ENCODE assay signal across 9 cellular contexts in the genomic region with DNA sequence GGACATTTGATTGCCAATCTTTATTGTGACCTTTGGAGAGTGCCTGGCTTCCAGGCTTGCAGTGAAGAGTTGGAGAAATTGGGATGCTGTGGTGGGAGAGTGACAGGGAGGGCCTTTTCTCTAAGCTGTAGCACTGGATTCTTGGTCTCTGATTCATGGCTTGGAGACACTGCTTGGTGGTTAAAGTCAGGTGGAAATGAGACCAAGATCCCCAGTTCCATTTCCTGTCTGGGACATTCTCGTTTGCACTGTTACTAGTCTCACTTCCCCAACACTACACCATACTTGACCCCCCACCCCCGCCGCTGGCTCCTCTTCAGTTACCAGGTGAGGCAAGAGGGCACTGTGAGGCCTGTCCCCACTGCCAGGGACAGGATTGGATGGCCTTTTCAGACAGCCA. TPM values are rescaled to one million over a fixed set of nuclear protein-coding genes. Genes with fewer than 3 reads are reported as not detected.
DNase-seq lines count a peak whose midpoint lies in the region; ATAC-seq and TF ChIP-seq lines count a peak whose summit lies in the region.
"Had no signal": no experiment of that assay in that cellular context is flagged by ENCODE, and none has a peak within 500 bp of the region (broad histone marks: within the 10 kb centered on the region; RNA-seq: fewer than 3 reads in every experiment).

No MANE protein-coding gene starts in this region.

- TF ChIP-seq CTCF in GM12864 (IDR thresholded peaks at IDR 0.05; ENCODE audit: low read depth, low read length, missing control alignments) (no peak), neural crest cell (conservative IDR thresholded peaks at IDR 0.05) (no peak)

- H3K4me1 Mint-ChIP-seq in activated naive CD8-positive, alpha-beta T cell treated with anti-CD3 and anti-CD28 coated beads, Interleukin-2, amount 10 ng/mL, durations not matched to agents 7 days and 5 days: peaks cover 49% of the 10 kb centered on the region
- H3K4me1 Mint-ChIP-seq in neural crest cell: peaks cover 31% of the 10 kb centered on the region

- POLR2A ChIA-PET in activated naive CD8-positive, alpha-beta T cell treated with anti-CD3 and anti-CD28 coated beads, Interleukin-2, amount 10 ng/mL, durations not matched to agents 7 days and 5 days (lab: Charles Lee): interaction anchor here (0.8 to 4.8 kb wide), 2 partner anchors 13 to 26 kb away, joined by 4 to 113 read pairs; partner anchors contain the start of gene RPS16

- peaks cover 42% of the 10 kb centered on the region for H3K36me3 Mint-ChIP-seq in activated naive CD8-positive, alpha-beta T cell treated with anti-CD3 and anti-CD28 coated beads, Interleukin-2, amount 10 ng/mL, durations not matched to agents 7 days and 5 days
- peaks cover 15% of the 10 kb centered on the region for H3K36me3 Mint-ChIP-seq in neural crest cell (ENCODE audit: low read depth)

- H3K4me3 ChIP-seq in GM12864 (ENCODE audit: low read depth, low read length): peak overlapping the region; percentile 94
- H3K4me3 ChIP-seq: mucosa of descending colon had no signal

- H3K27ac Mint-ChIP-seq in activated naive CD8-positive, alpha-beta T cell treated with anti-CD3 and anti-CD28 coated beads, Interleukin-2, amount 10 ng/mL, durations not matched to agents 7 days and 5 days: peak overlapping the region; percentile 86
- H3K27ac Mint-ChIP-seq in neural crest cell (ENCODE audit: unreplicated experiment): no peak overlapping the region

- H3K9me3 Mint-ChIP-seq in activated naive CD8-positive, alpha-beta T cell treated with anti-CD3 and anti-CD28 coated beads, Interleukin-2, amount 10 ng/mL, durations not matched to agents 7 days and 5 days: no peaks in the 10 kb centered on the region
- H3K9me3 Mint-ChIP-seq in neural crest cell: no peaks in the 10 kb centered on the region

- H3K4me3 Mint-ChIP-seq in activated naive CD8-positive, alpha-beta T cell treated with anti-CD3 and anti-CD28 coated beads, Interleukin-2, amount 10 ng/mL, durations not matched to agents 7 days and 5 days: peak overlapping the region; percentile 91
- peak overlapping the region; percentile 80 for H3K4me3 Mint-ChIP-seq in neural crest cell

- no peaks in the 10 kb centered on the region for H3K27me3 Mint-ChIP-seq in activated naive CD8-positive, alpha-beta T cell treated with anti-CD3 and anti-CD28 coated beads, Interleukin-2, amount 10 ng/mL, durations not matched to agents 7 days and 5 days
- no peaks in the 10 kb centered on the region for H3K27me3 Mint-ChIP-seq in neural crest cell (ENCODE audit: low read depth)

- peak; percentile 53 for DNase-seq in GM12864 (ENCODE audit: low read depth)
- peak; percentile 56 for DNase-seq in LHCN-M2 (ENCODE audit: low read depth)
- DNase-seq in activated naive CD8-positive, alpha-beta T cell treated with anti-CD3 and anti-CD28 coated beads, Interleukin-2, amount 10 ng/mL, durations not matched to agents 7 days and 5 days: no peak
- no peak for DNase-seq in neural crest cell (ENCODE audit: low read depth, low spot score)
- DNase-seq in NCI-H146 (lab: John Stamatoyannopoulos, UW): no peak
- no peak for DNase-seq in DMS79 (lab: John Stamatoyannopoulos, UW)
- DNase-seq in dedifferentiated amniotic fluid mesenchymal stem cell (ENCODE audit: extremely low spot score): no peak
- DNase-seq in Ammon's horn (ENCODE audit: low spot score): no peak

- no peak for ATAC-seq in activated naive CD8-positive, alpha-beta T cell treated with anti-CD3 and anti-CD28 coated beads, Interleukin-2, amount 10 ng/mL, durations not matched to agents 7 days and 5 days (ENCODE audit: low read depth)
- ATAC-seq: mucosa of descending colon had no signal

RNA-seq across cellular contexts. Expression of gene SUPT5H, which starts 2.9 kb away (rescaled TPM):
- total RNA-seq in LHCN-M2 (2014; rRNA removed): 74.8 and 79.0 TPM in 2 replicates
- polyA plus RNA-seq in LHCN-M2 (2012): 115 TPM
- total RNA-seq in activated naive CD8-positive, alpha-beta T cell treated with anti-CD3 and anti-CD28 coated beads, Interleukin-2, amount 10 ng/mL, durations not matched to agents 7 days and 5 days: 100 to 1,000 TPM; 173 to 176 TPM
- total RNA-seq in neural crest cell: 129 and 140 TPM in 2 replicates

RNA-seq across cellular contexts. Expression of gene RPS16, which starts 12.5 kb away (rescaled TPM):
- total RNA-seq in LHCN-M2 (2014; rRNA removed) (159 and 209 TPM in 2 replicates), neural crest cell (2,020 and 2,116 TPM in 2 replicates)
- polyA plus RNA-seq in LHCN-M2 (2012): 3,320 TPM
- total RNA-seq in activated naive CD8-positive, alpha-beta T cell treated with anti-CD3 and anti-CD28 coated beads, Interleukin-2, amount 10 ng/mL, durations not matched to agents 7 days and 5 days: 1,000 to 10,000 TPM; 2,294 to 2,369 TPM

RNA-seq across cellular contexts. Expression of gene TIMM50, which starts 32.4 kb away (rescaled TPM):
- 99.1 and 120 TPM in 2 replicates for total RNA-seq in LHCN-M2 (2014; rRNA removed)
- polyA plus RNA-seq in LHCN-M2 (2012): 98.9 TPM
- 10 to 100 TPM; 42.8 to 46.8 TPM for total RNA-seq in activated naive CD8-positive, alpha-beta T cell treated with anti-CD3 and anti-CD28 coated beads, Interleukin-2, amount 10 ng/mL, durations not matched to agents 7 days and 5 days
- 118 and 121 TPM in 2 replicates for total RNA-seq in neural crest cell

RNA-seq across cellular contexts. Expression of gene PLEKHG2, which starts 35.8 kb away (rescaled TPM):
- total RNA-seq in LHCN-M2 (2014; rRNA removed) (19.9 and 23.4 TPM in 2 replicates), neural crest cell (120 and 135 TPM in 2 replicates)
- polyA plus RNA-seq in LHCN-M2 (2012): 27.7 TPM
- 10 to 100 TPM; 65.7 to 65.9 TPM for total RNA-seq in activated naive CD8-positive, alpha-beta T cell treated with anti-CD3 and anti-CD28 coated beads, Interleukin-2, amount 10 ng/mL, durations not matched to agents 7 days and 5 days

RNA-seq across cellular contexts. Expression of gene ZFP36, which starts 41.6 kb away (rescaled TPM):
- 9.3 and 15.0 TPM in 2 replicates for total RNA-seq in LHCN-M2 (2014; rRNA removed)
- polyA plus RNA-seq in LHCN-M2 (2012): 16.3 TPM
- total RNA-seq in activated naive CD8-positive, alpha-beta T cell treated with anti-CD3 and anti-CD28 coated beads, Interleukin-2, amount 10 ng/mL, durations not matched to agents 7 days and 5 days: 100 to 1,000 TPM; 102 to 107 TPM
- total RNA-seq in neural crest cell: 4.0 TPM in 2 replicates

Comparison
In these comparisons a context has a peak if more than half of its experiments do, and no peak if none do; other contexts are left out.
1. DNase-seq: peak in GM12864 (single experiment) and LHCN-M2 (single experiment); none in activated naive CD8-positive, alpha-beta T cell treated with anti-CD3 and anti-CD28 coated beads, Interleukin-2, amount 10 ng/mL, durations not matched to agents 7 days and 5 days (single experiment), neural crest cell (single experiment), NCI-H146 (single experiment), DMS79 (single experiment), dedifferentiated amniotic fluid mesenchymal stem cell (single experiment) and Ammon's horn (single experiment).